10 cellular contexts compared by ENCODE assay signal in the genomic region with DNA sequence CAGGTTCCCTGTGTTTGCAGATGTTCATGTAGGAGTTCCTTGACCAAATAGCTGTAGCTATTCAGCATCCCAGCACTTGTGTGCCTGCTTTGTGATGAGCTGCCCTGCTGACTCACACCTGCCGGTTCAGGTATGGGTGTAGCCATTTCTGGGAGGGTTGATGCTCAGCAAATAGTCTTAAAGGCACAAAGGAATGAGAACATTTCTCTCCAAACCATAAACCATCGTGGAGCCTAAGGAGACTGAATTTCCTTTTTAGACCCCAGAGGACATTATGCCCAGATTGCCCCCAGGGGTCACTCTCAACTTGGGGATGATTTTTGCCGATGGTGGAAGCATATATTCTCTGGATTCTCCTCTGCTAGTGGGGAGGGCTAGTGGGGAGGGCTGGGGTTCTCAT.
DNase-seq lines count a peak whose midpoint lies in the region; TF ChIP-seq lines count a peak whose summit lies in the region.
"Had no signal": no experiment of that assay in that cellular context is flagged by ENCODE, and none has a peak within 500 bp of the region (broad histone marks: within the 10 kb centered on the region; RNA-seq: fewer than 3 reads in every experiment).

No MANE protein-coding gene starts in this region.

- no peaks in the 10 kb centered on the region for H3K79me2 ChIP-seq in osteoblast (ENCODE audit: insufficient read depth, low read length)

- H3K27me3 Mint-ChIP-seq in endothelial cell (ENCODE audit: unreplicated experiment), result no peaks in the 10 kb centered on the region
- H3K27me3 Mint-ChIP-seq: activated naive CD4-positive, alpha-beta T cell treated with anti-CD3 and anti-CD28 coated beads, Interleukin-2, amount 10 ng/mL, durations not matched to agents 7 days and 5 days had no signal

- DNase-seq in DMS53 (lab: John Stamatoyannopoulos, UW), result peak; percentile 55
- DNase-seq in DMS53 treated with DMSO at 0.1 percent for 48 hours (lab: John Stamatoyannopoulos, UW; ENCODE audit: unreplicated experiment), result no peak
- DNase-seq in NAMALWA (ENCODE audit: low spot score), result peak; percentile 4
- DNase-seq in endothelial cell (ENCODE audit: low spot score), result peak; percentile 50
- no peak for DNase-seq in osteoblast (ENCODE audit: insufficient read length, low spot score, missing footprints)
- DNase-seq in COLO668 (lab: John Stamatoyannopoulos, UW; ENCODE audit: unreplicated experiment), result no peak
- no peak for DNase-seq in NCI-H446 (lab: John Stamatoyannopoulos, UW)
- DNase-seq in germinal center (ENCODE audit: low spot score), result no peak
- DNase-seq: activated naive CD4-positive, alpha-beta T cell treated with anti-CD3 and anti-CD28 coated beads, Interleukin-2, amount 10 ng/mL, durations not matched to agents 7 days and 5 days; nephron progenitor cell had no signal

- H2AFZ ChIP-seq in osteoblast (ENCODE audit: low read length), result no peak overlapping the region

- no peaks in the 10 kb centered on the region for H3K36me3 Mint-ChIP-seq in endothelial cell (ENCODE audit: low read depth, unreplicated experiment)
- H3K36me3 Mint-ChIP-seq: activated naive CD4-positive, alpha-beta T cell treated with anti-CD3 and anti-CD28 coated beads, Interleukin-2, amount 10 ng/mL, durations not matched to agents 7 days and 5 days had no signal

- no peaks in the 10 kb centered on the region for H3K27me3 ChIP-seq in osteoblast (ENCODE audit: insufficient read depth, low read length)

- no peaks in the 10 kb centered on the region for H3K4me1 Mint-ChIP-seq in endothelial cell (ENCODE audit: unreplicated experiment)
- H3K4me1 Mint-ChIP-seq: activated naive CD4-positive, alpha-beta T cell treated with anti-CD3 and anti-CD28 coated beads, Interleukin-2, amount 10 ng/mL, durations not matched to agents 7 days and 5 days; nephron progenitor cell had no signal

- no peak overlapping the region for H3K27ac ChIP-seq in osteoblast (ENCODE audit: low read depth, low read length)

- H3K9me3 ChIP-seq in osteoblast (ENCODE audit: low read depth, low read length), result no peaks in the 10 kb centered on the region

- H3K4me3 ChIP-seq in osteoblast (ENCODE audit: insufficient read depth, low read length), result no peak overlapping the region

- H3K27ac Mint-ChIP-seq in endothelial cell (ENCODE audit: unreplicated experiment), result no peak overlapping the region
- H3K27ac Mint-ChIP-seq: activated naive CD4-positive, alpha-beta T cell treated with anti-CD3 and anti-CD28 coated beads, Interleukin-2, amount 10 ng/mL, durations not matched to agents 7 days and 5 days; nephron progenitor cell had no signal

- no peak overlapping the region for H3K4me2 ChIP-seq in osteoblast (ENCODE audit: insufficient read depth, low read length)

- H3K9me3 Mint-ChIP-seq in endothelial cell (ENCODE audit: unreplicated experiment), result no peaks in the 10 kb centered on the region
- H3K9me3 Mint-ChIP-seq: activated naive CD4-positive, alpha-beta T cell treated with anti-CD3 and anti-CD28 coated beads, Interleukin-2, amount 10 ng/mL, durations not matched to agents 7 days and 5 days had no signal

- H4K20me1 ChIP-seq in osteoblast (ENCODE audit: insufficient read depth, low read length), result no peaks in the 10 kb centered on the region

- peak; percentile 33 for TF ChIP-seq CTCF in endothelial cell (IDR thresholded peaks at IDR 0.05; ENCODE audit: unreplicated experiment)
- peak; percentile 23 for TF ChIP-seq CTCF in osteoblast (IDR thresholded peaks at IDR 0.05; ENCODE audit: extremely low read depth, low read depth, low read length)

- H3K36me3 ChIP-seq in osteoblast (ENCODE audit: insufficient read depth, low read length), result no peaks in the 10 kb centered on the region

- peaks cover 3% of the 10 kb centered on the region for H3K4me1 ChIP-seq in osteoblast (ENCODE audit: insufficient read depth, low read length)

- no peak overlapping the region for H3K4me3 Mint-ChIP-seq in endothelial cell (ENCODE audit: unreplicated experiment)
- H3K4me3 Mint-ChIP-seq: activated naive CD4-positive, alpha-beta T cell treated with anti-CD3 and anti-CD28 coated beads, Interleukin-2, amount 10 ng/mL, durations not matched to agents 7 days and 5 days; nephron progenitor cell had no signal

Comparison
In these comparisons a context has a peak if more than half of its experiments do, and no peak if none do; other contexts are left out.
1. DNase-seq: peak in DMS53 (single experiment), NAMALWA (single experiment) and endothelial cell (single experiment); none in DMS53 treated with DMSO at 0.1 percent for 48 hours (single experiment), osteoblast (single experiment), COLO668 (single experiment), NCI-H446 (0 of 2) and germinal center (single experiment).